In genomic region chr10:103966671-103967432, GRCh38 we compare ENCODE assay signal across 8 cellular contexts. TPM values are rescaled to one million over a fixed set of nuclear protein-coding genes. Genes with fewer than 3 reads are reported as not detected.
DNase-seq lines count a peak whose midpoint lies in the region; ATAC-seq and TF ChIP-seq lines count a peak whose summit lies in the region.

SLK (plus strand) TSS chr10:103967140; CDS start chr10:103967746, 606 bp downstream.

- ATAC-seq in GM19455 (IDR thresholded peaks at IDR 0.05; ENCODE audit: unreplicated experiment) = peak; percentile 80

- peak within 1 kb of the TSS; percentile 99 for H3K4me2 ChIP-seq in OCI-LY1 (ENCODE audit: low read length)

- H2AFZ ChIP-seq in OCI-LY1 (ENCODE audit: low read length) = peak within 1 kb of the TSS; percentile 91

- no peaks in the 10 kb centered on the region for H3K9me3 ChIP-seq in OCI-LY1 (ENCODE audit: low read length)
- H3K9me3 ChIP-seq in mononuclear cell (ENCODE audit: low read depth, low read length) = no peaks in the 10 kb centered on the region

- no peaks in the 10 kb centered on the region for H3K27me3 ChIP-seq in OCI-LY1 (ENCODE audit: insufficient read depth, low read length)
- H3K27me3 ChIP-seq in mononuclear cell (ENCODE audit: insufficient read depth, low read length) = no peaks in the 10 kb centered on the region

- peaks cover 32% of the 10 kb centered on the region for H3K4me1 ChIP-seq in OCI-LY1 (ENCODE audit: insufficient read depth, low read length, severe bottlenecking)
- H3K4me1 ChIP-seq in mononuclear cell (ENCODE audit: insufficient read depth, low read length) = peaks cover 28% of the 10 kb centered on the region

- H3K4me3 ChIP-seq in OCI-LY1 (ENCODE audit: low read depth, low read length, poor library complexity, severe bottlenecking) (peak within 1 kb of the TSS; percentile 81), mononuclear cell (ENCODE audit: low read length) (peak within 1 kb of the TSS; percentile 91)

- no peaks in the 10 kb centered on the region for H4K20me1 ChIP-seq in OCI-LY1 (ENCODE audit: insufficient read depth, low read length)

- no peaks in the 10 kb centered on the region for H3F3A ChIP-seq in OCI-LY1 (ENCODE audit: insufficient read depth, low read length)

- H3K27ac ChIP-seq in OCI-LY1 (ENCODE audit: low read depth, low read length, poor library complexity, severe bottlenecking) = peak within 1 kb of the TSS; percentile 19

- H3K9me2 ChIP-seq in OCI-LY1 (ENCODE audit: low read depth, low read length) = no peaks in the 10 kb centered on the region

- H3K36me3 ChIP-seq in OCI-LY1 (ENCODE audit: insufficient read depth, low read length) = no peaks in the 10 kb centered on the region; the same call in 1 of the 2 replicates

- H3K79me2 ChIP-seq in OCI-LY1 (ENCODE audit: insufficient read depth, low read length) = peaks cover 38% of the 10 kb centered on the region

- peak; percentile 55 for DNase-seq in CMK (ENCODE audit: low read depth)
- DNase-seq in HK-2 (ENCODE audit: unreplicated experiment) = peak; percentile 75
- peak; percentile 80 for DNase-seq in activated T-cell treated with anti-CD3 and anti-CD28 coated beads for 1 hour (ENCODE audit: low read depth)
- peak; percentile 76 for DNase-seq in epidermal melanocyte (ENCODE audit: insufficient read length, low spot score)
- peak; percentile 70 to 82 for DNase-seq in stimulated activated CD8-positive, alpha-beta memory T cell treated with anti-CD3 and anti-CD28 coated beads, Interleukin-2, amount 100 ng/mL, for 48 hours (ENCODE audit: low read depth in 2 of 2)

- peak within 1 kb of the TSS; percentile 96 for H3K9ac ChIP-seq in OCI-LY1 (ENCODE audit: low read length)

- TF ChIP-seq CTCF in OCI-LY1 (IDR thresholded peaks at IDR 0.05; ENCODE audit: low read length) = no peak

RNA-seq across cellular contexts. Expression of gene SLK, which starts in this region (rescaled TPM):
- 75.2 TPM for total RNA-seq in mononuclear cell

Comparison
In these comparisons a context has a peak if more than half of its experiments do, and no peak if none do; other contexts are left out.
1. Peak in every context shown above with its lines: DNase-seq, ATAC-seq, H3K4me3 ChIP-seq and H3K27ac ChIP-seq.